In the genomic region with DNA sequence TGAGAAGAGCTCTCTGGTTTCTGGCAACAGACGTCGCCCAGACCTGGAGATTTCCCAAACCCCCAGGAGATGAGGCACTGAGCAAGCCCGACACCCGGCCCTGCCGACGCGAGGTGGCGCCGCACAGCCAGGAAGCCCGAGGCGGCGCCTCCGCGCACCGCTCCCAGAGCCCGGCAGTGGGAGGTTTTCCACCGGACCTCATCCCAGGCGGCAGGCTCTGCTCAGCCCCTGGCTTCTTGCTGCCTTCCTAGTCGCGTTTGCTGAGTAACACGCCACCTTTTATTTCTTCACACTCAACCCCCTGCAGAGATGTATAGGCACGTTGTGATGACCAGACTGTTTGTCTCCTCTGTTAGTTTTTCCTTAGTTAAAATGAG, we compare ENCODE assay signal across 9 cellular contexts. TPM values are rescaled to one million over a fixed set of nuclear protein-coding genes. Genes with fewer than 3 reads are reported as not detected.
DNase-seq lines count a peak whose midpoint lies in the region; ATAC-seq, FAIRE-seq and TF ChIP-seq lines count a peak whose summit lies in the region.
"Had no signal": no experiment of that assay in that cellular context is flagged by ENCODE, and none has a peak within 500 bp of the region (broad histone marks: within the 10 kb centered on the region; RNA-seq: fewer than 3 reads in every experiment).

No MANE protein-coding gene starts in this region.

- H3K27ac ChIP-seq in Peyer's patch (no peak overlapping the region), HepG2 (ENCODE audit: extremely low read length, insufficient read depth, low read length) (no peak overlapping the region)

- no peaks in the 10 kb centered on the region for H3K4me1 Mint-ChIP-seq in activated CD8-positive, alpha-beta memory T cell treated with anti-CD3 and anti-CD28 coated beads, Interleukin-2, amount 10 ng/mL, durations not matched to agents 7 days and 5 days

- TF ChIP-seq RAD21 in HepG2 (CRISPR knock-in tag; IDR thresholded peaks at IDR 0.05), result peak; percentile 88

- H3K9ac ChIP-seq in HepG2 (ENCODE audit: insufficient read depth, low read depth, low read length), result no peak overlapping the region

- TF ChIP-seq CTCF in Peyer's patch (IDR thresholded peaks at IDR 0.05) (peak in 4 of 6 experiments; percentile 48 to 85 (median 80)), HepG2 (CRISPR knock-in tag; IDR thresholded peaks at IDR 0.05) (peak; percentile 87)

- POLR2A ChIA-PET in HepG2 (lab: Yijun Ruan, JAX), result no interaction called here

- no TSS peak for BruUV-seq in HepG2 (replicated peaks; lab: Mats Ljungman, UMichigan)

- intact Hi-C loops in HepG2 (cut with micrococcal nuclease; ENCODE audit: unreplicated experiment), result loop anchor here (1.0 to 10.0 kb wide), 5 partner anchors 91 to 521 kb away; no protein-coding TSS in a partner anchor

- peak; percentile 30 for FAIRE-seq in HepG2 (lab: Jason Lieb, UNC)
- FAIRE-seq: TTC549 had no signal

- H3K4me1 ChIP-seq in Peyer's patch (no peaks in the 10 kb centered on the region), HepG2 (ENCODE audit: insufficient read depth, low read length) (no peaks in the 10 kb centered on the region; the same call in 1 of the 2 replicates)

- H3K4me2 ChIP-seq in HepG2 (ENCODE audit: low read depth, low read length), result no peak overlapping the region

- in situ Hi-C loops in HepG2 (cut with HindIII; ENCODE audit: extremely low pct_ligation_motif_present, low pct_unique_long_range_greater_than_20kb), result loop anchor here (5.0 to 25.0 kb wide), 4 partner anchors 183 to 508 kb away; no protein-coding TSS in a partner anchor

- H2AFZ ChIP-seq in HepG2 (ENCODE audit: low read length), result no peak overlapping the region

- H3K27ac Mint-ChIP-seq in activated CD8-positive, alpha-beta memory T cell treated with anti-CD3 and anti-CD28 coated beads, Interleukin-2, amount 10 ng/mL, durations not matched to agents 7 days and 5 days, result no peak overlapping the region

- H3K9me3 Mint-ChIP-seq in activated CD8-positive, alpha-beta memory T cell treated with anti-CD3 and anti-CD28 coated beads, Interleukin-2, amount 10 ng/mL, durations not matched to agents 7 days and 5 days (ENCODE audit: low read depth), result peaks cover 2% of the 10 kb centered on the region

- peak; percentile 100 for ATAC-seq in HepG2
- ATAC-seq in activated CD8-positive, alpha-beta memory T cell treated with anti-CD3 and anti-CD28 coated beads, Interleukin-2, amount 10 ng/mL, durations not matched to agents 7 days and 5 days, result no peak

- H3K27me3 ChIP-seq in Peyer's patch (no peaks in the 10 kb centered on the region), HepG2 (ENCODE audit: control insufficient read depth in 1 of 2, insufficient read depth in 2 of 2, low read length in 2 of 2) (peaks cover 0 to 14% of the 10 kb centered on the region in 2 experiments; a peak in 2 of 5 replicates)

- H3K36me3 ChIP-seq in Peyer's patch, result no peaks in the 10 kb centered on the region
- no peaks in the 10 kb centered on the region for H3K36me3 ChIP-seq in HepG2 (replicated peaks in 1 of 2; ENCODE audit: control insufficient read depth in 1 of 2, insufficient read depth in 2 of 2, low read length in 2 of 2)

- CTCF ChIA-PET in HepG2 (lab: Yijun Ruan, JAX; ENCODE audit: low intra/inter-chr PET ratio, low total read pairs), result interaction anchor here (1.2 to 3.2 kb wide), 3 partner anchors 180 to 391 kb away, joined by 5 to 14 read pairs (median 7); no protein-coding TSS in a partner anchor
- CTCF ChIA-PET in activated CD8-positive, alpha-beta memory T cell treated with anti-CD3 and anti-CD28 coated beads, Interleukin-2, amount 10 ng/mL, durations not matched to agents 7 days and 5 days (lab: Charles Lee), result interaction anchor here (1.5 kb wide), 1 partner anchor 274 kb away, joined by 4 read pairs; no protein-coding TSS in a partner anchor

- H3K36me3 Mint-ChIP-seq in activated CD8-positive, alpha-beta memory T cell treated with anti-CD3 and anti-CD28 coated beads, Interleukin-2, amount 10 ng/mL, durations not matched to agents 7 days and 5 days, result no peaks in the 10 kb centered on the region

- H3K9me3 ChIP-seq in Peyer's patch (no peaks in the 10 kb centered on the region), HepG2 (ENCODE audit: low read length) (no peaks in the 10 kb centered on the region)

- DNase-seq in DMS153 treated with DMSO at 0.1 percent for 48 hours (lab: John Stamatoyannopoulos, UW; ENCODE audit: unreplicated experiment), result peak; percentile 16
- peak; percentile 71 for DNase-seq in HPDE6-E6E7 (ENCODE audit: extremely low spot score)
- DNase-seq in Peyer's patch, result peak in 2 of 3 donors; percentile 80 to 83
- peak; percentile 29 for DNase-seq in dedifferentiated amniotic fluid mesenchymal stem cell (ENCODE audit: extremely low spot score)
- DNase-seq in HepG2 (ENCODE audit: low spot score), result peak; percentile 34
- peak; percentile 69 for DNase-seq in superior temporal gyrus (ENCODE audit: extremely low spot score)
- no peak for DNase-seq in NCI-H510A treated with DMSO at 0.1 percent for 48 hours (lab: John Stamatoyannopoulos, UW)
- no peak for DNase-seq in activated CD8-positive, alpha-beta memory T cell treated with anti-CD3 and anti-CD28 coated beads, Interleukin-2, amount 10 ng/mL, durations not matched to agents 7 days and 5 days

- no peak overlapping the region for H3K4me3 ChIP-seq in Peyer's patch
- no peak overlapping the region for H3K4me3 ChIP-seq in HepG2 (replicated peaks in 1 of 3; ENCODE audit: insufficient read depth in 1 of 3, low read depth in 2 of 3, low read length in 3 of 3)

- WGBS in HepG2 (ENCODE audit: low lambda C conversion rate), result 0% methylated on average over 4 of the region's 22 CpGs

- H4K20me1 ChIP-seq in HepG2 (ENCODE audit: insufficient read depth, low read length), result no peaks in the 10 kb centered on the region

- TF ChIP-seq POLR2A in Peyer's patch (IDR thresholded peaks at IDR 0.05) (no peak), HepG2 (IDR thresholded peaks at IDR 0.05; ENCODE audit: insufficient read depth in 1 of 2, low read depth in 2 of 2, low read length in 2 of 2) (no peak)

- H3K27me3 Mint-ChIP-seq in activated CD8-positive, alpha-beta memory T cell treated with anti-CD3 and anti-CD28 coated beads, Interleukin-2, amount 10 ng/mL, durations not matched to agents 7 days and 5 days, result peaks cover 4% of the 10 kb centered on the region

- no peak for TF ChIP-seq EP300 in HepG2 (IDR thresholded peaks at IDR 0.05; ENCODE audit: low read depth in 2 of 2, low read length in 2 of 2)
- no peak for TF ChIP-seq EP300 in HepG2 (CRISPR knock-in tag; IDR thresholded peaks at IDR 0.05; ENCODE audit: borderline replicate concordance)

- no peaks in the 10 kb centered on the region for H3K79me2 ChIP-seq in HepG2 (ENCODE audit: insufficient read depth, low read length)

- H3K4me3 Mint-ChIP-seq in activated CD8-positive, alpha-beta memory T cell treated with anti-CD3 and anti-CD28 coated beads, Interleukin-2, amount 10 ng/mL, durations not matched to agents 7 days and 5 days, result no peak overlapping the region

TF ChIP-seq in HepG2, 621 proteins besides CTCF, POLR2A, EP300 and RAD21 (continues in another document):
- TF ChIP-seq IKZF4 (CRISPR knock-in tag; IDR thresholded peaks at IDR 0.05; ENCODE audit: borderline replicate concordance, low read depth, not compliant biosample characterization), result no peak

RNA-seq across cellular contexts. Expression of a gene that starts 56.3 kb away (rescaled TPM):
- 100 to 1,000 TPM in 2 of 4 donors, 10 to 100 TPM in 2; 28.2 to 110 (median 76.9) TPM for total RNA-seq in Peyer's patch
- 1.5 and 2.5 TPM in 2 replicates for total RNA-seq in HepG2 (2016; rRNA removed; fragmentation: Illumina TruSeq; extraction: Trizol)
- 0.18 and 0.30 TPM in 2 replicates for total RNA-seq in HepG2 (2016; cell fraction: cytosol; rRNA removed; fragmentation: Illumina TruSeq; extraction: Trizol; ENCODE audit: low read depth)
- total RNA-seq in HepG2 (2016; cell fraction: insoluble cytoplasmic fraction; rRNA removed; fragmentation: Illumina TruSeq; extraction: Trizol), result 1.7 and 2.0 TPM in 2 replicates
- total RNA-seq in HepG2 (2016; cell fraction: membrane; rRNA removed; fragmentation: Illumina TruSeq; extraction: Trizol), result 1.1 and 1.2 TPM in 2 replicates
- 1.5 TPM in 2 replicates for total RNA-seq in HepG2 (2016; cell fraction: nucleus; rRNA removed; fragmentation: Illumina TruSeq; extraction: Trizol)
- 2.5 and 3.8 TPM in 2 replicates for polyA plus RNA-seq in HepG2 (2011; rRNA removed)
- polyA plus RNA-seq in HepG2 (2011; cell fraction: cytosol; rRNA removed), result 1.4 and 3.1 TPM in 2 replicates
- 1.7 and 3.4 TPM in 2 replicates for polyA plus RNA-seq in HepG2 (2011; cell fraction: nucleus; rRNA removed)
- 4.3 and 5.4 TPM in 2 replicates for polyA plus RNA-seq in HepG2 (2012)
- polyA plus RNA-seq in HepG2 (2016; cell fraction: cytosol; fragmentation: Illumina TruSeq; extraction: Trizol; ENCODE audit: low read depth), result 0.14 and 0.15 TPM in 2 replicates
- polyA plus RNA-seq in HepG2 (2016; cell fraction: insoluble cytoplasmic fraction; fragmentation: Illumina TruSeq; extraction: Trizol; ENCODE audit: low read depth), result 2.0 and 2.1 TPM in 2 replicates
- polyA plus RNA-seq in HepG2 (2016; cell fraction: membrane; fragmentation: Illumina TruSeq; extraction: Trizol; ENCODE audit: low read depth), result 0.53 and 0.56 TPM in 2 replicates
- polyA plus RNA-seq in HepG2 (2016; cell fraction: nucleus; fragmentation: Illumina TruSeq; extraction: Trizol; ENCODE audit: insufficient read depth, low read depth), result 1.4 and 1.8 TPM in 2 replicates
- 2.0 TPM in 1 of 2 replicates, not detected in the other for polyA minus RNA-seq in HepG2 (2011; rRNA and poly(A)+ RNA removed; ENCODE audit: low replicate concordance)
- polyA minus RNA-seq in HepG2 (2011; cell fraction: cytosol; rRNA and poly(A)+ RNA removed), result 1.6 and 2.5 TPM in 2 replicates
- polyA minus RNA-seq in HepG2 (2011; cell fraction: nucleus; rRNA and poly(A)+ RNA removed), result 1.8 and 4.0 TPM in 2 replicates
- under 1 TPM in 1 of 2 experiments, not detected in 1; 0.09 TPM for total RNA-seq in activated CD8-positive, alpha-beta memory T cell treated with anti-CD3 and anti-CD28 coated beads, Interleukin-2, amount 10 ng/mL, durations not matched to agents 7 days and 5 days

Comparison
In these comparisons a context has a peak if more than half of its experiments do, and no peak if none do; other contexts are left out.
1. DNase-seq: peak in DMS153 treated with DMSO at 0.1 percent for 48 hours (single experiment), HPDE6-E6E7 (single experiment), Peyer's patch (2 of 3), dedifferentiated amniotic fluid mesenchymal stem cell (single experiment), HepG2 (single experiment) and superior temporal gyrus (single experiment); none in NCI-H510A treated with DMSO at 0.1 percent for 48 hours (single experiment) and activated CD8-positive, alpha-beta memory T cell treated with anti-CD3 and anti-CD28 coated beads, Interleukin-2, amount 10 ng/mL, durations not matched to agents 7 days and 5 days (single experiment).
2. RNA of a gene that starts 56.3 kb away (total RNA-seq): 28.2 to 110 TPM in Peyer's patch; 0.18 to 2.5 TPM in HepG2 and 0.09 TPM in activated CD8-positive, alpha-beta memory T cell treated with anti-CD3 and anti-CD28 coated beads, Interleukin-2, amount 10 ng/mL, durations not matched to agents 7 days and 5 days; every median in the first group is over 4 times any median in the second.